In the genomic region with DNA sequence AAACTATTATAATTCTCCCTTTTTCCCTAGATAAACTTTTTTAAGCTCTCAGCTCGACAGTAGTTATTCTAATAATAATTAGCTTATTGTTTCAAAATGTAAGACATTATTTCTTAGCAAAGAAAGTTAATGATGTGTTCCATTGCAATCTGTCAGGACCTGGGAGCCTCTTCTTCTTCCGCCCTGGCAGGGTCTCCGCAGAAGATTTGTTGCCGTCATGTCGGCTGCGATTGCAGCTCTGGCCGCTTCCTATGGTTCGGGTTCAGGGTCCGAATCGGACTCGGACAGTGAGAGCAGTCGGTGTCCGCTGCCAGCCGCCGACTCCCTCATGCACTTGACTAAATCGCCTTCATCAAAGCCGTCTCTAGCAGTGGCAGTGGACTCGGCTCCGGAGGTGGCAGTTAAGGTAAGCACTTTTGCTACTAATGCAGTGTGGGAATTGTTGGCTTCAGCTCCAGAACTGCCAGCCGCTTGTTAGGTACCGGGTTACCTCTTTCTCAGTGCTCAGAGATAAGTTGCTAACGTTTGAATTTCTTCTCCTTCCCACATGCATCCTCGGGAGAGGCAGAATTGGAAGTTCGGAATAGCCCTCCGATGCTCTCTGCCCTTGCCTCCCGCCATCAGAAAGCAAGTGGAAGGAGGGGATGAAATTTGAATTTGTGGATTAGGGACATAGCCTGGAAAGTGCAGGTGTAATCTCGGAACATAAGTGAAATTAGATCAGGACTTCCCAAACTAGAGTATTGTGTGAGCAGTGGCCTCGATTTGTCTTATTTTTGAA, we compare ENCODE assay signal across 8 cellular contexts. TPM values are rescaled to one million over a fixed set of nuclear protein-coding genes. Genes with fewer than 3 reads are reported as not detected.
DNase-seq lines count a peak whose midpoint lies in the region; ATAC-seq and TF ChIP-seq lines count a peak whose summit lies in the region.

A gene (plus strand): TSS at position 200 of the 781 bp plus-strand sequence. CDS start 18 bp downstream, at position 218.

- no peaks in the 10 kb centered on the region for H3K27me3 ChIP-seq in cardiac muscle cell

- peaks cover 19% of the 10 kb centered on the region for H3K4me1 ChIP-seq in cardiac muscle cell (ENCODE audit: low read depth)

- peak within 1 kb of the TSS; percentile 98 for H3K27ac ChIP-seq in cardiac muscle cell

- ATAC-seq in GM19023 (IDR thresholded peaks at IDR 0.05; ENCODE audit: unreplicated experiment) (peak; percentile 44), HG03175 (IDR thresholded peaks at IDR 0.05; ENCODE audit: unreplicated experiment) (peak; percentile 47)

- no peaks in the 10 kb centered on the region for H3K9me3 ChIP-seq in cardiac muscle cell (ENCODE audit: low read depth)

- DNase-seq in AG20443 (ENCODE audit: low spot score) (peak; percentile 63), RPMI8226 (peak; percentile 49), activated gamma-delta T cell treated with Interleukin-2 at 50 U/mL for 16 hours (peak; percentile 51), cardiac muscle cell (ENCODE audit: low read depth in 1 of 2, low spot score in 1 of 2) (peak in 1 of 2 donors; percentile 70), pulmonary artery endothelial cell (ENCODE audit: low read depth, low spot score) (no peak), NCI-H1417 treated with DMSO at 0.1 percent for 48 hours (lab: John Stamatoyannopoulos, UW) (no peak)

- TF ChIP-seq CTCF in cardiac muscle cell (IDR thresholded peaks at IDR 0.05; ENCODE audit: low read depth, low read length), result no peak

- peak within 1 kb of the TSS; percentile 91 for H3K4me3 ChIP-seq in cardiac muscle cell

- no peaks in the 10 kb centered on the region for H3K36me3 ChIP-seq in cardiac muscle cell

RNA-seq across cellular contexts. Expression of the gene that starts here (rescaled TPM):
- total RNA-seq in cardiac muscle cell (10.7 and 13.6 TPM in 2 replicates), pulmonary artery endothelial cell (25.2 and 35.9 TPM in 2 replicates)
- 13.5 and 31.3 TPM in 2 replicates for polyA plus RNA-seq in cardiac muscle cell

Comparison
In these comparisons a context has a peak if more than half of its experiments do, and no peak if none do; other contexts are left out.
1. DNase-seq: peak in AG20443 (single experiment), RPMI8226 (single experiment) and activated gamma-delta T cell treated with Interleukin-2 at 50 U/mL for 16 hours (single experiment); none in pulmonary artery endothelial cell (single experiment) and NCI-H1417 treated with DMSO at 0.1 percent for 48 hours (single experiment).